Comparison of ENCODE assay signal across 8 cellular contexts in the genomic region with DNA sequence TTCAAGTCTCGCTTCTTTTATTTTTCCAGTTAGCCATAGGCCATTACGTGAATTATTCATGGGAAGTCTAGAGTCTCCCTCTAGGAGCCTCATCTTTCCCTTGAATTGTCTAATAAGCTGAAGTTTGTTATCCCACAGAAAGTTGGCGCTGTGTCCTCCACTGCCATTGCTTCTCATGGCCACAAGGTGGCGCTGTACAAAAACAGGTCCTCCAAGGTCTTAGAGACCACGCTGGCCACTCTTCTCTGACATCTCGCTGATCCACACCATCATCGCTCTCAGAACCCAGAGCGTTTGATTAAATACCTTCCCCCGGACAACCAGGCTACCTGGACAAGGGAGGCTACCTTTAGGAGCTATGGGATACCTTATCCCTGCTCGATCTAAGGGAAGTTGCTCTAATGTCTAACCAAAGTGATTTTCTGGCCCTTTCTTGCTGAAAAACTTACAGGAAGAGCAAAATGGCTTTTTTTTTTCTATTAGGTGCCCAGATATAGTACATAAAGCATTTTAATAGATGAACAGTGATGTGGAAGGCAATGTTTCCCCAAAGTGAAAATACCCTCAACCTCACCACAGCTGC.
A peak's percentile ranks its signal among the peaks of the same experiment; 100 is the strongest.
DNase-seq lines count a peak whose midpoint lies in the region; ATAC-seq and TF ChIP-seq lines count a peak whose summit lies in the region.

No MANE protein-coding gene starts in this region.

- H3K9me3 Mint-ChIP-seq in GM23338 (peaks cover 5% of the 10 kb centered on the region; the same call in 2 of the 3 replicates), nephron (no peaks in the 10 kb centered on the region)

- peak; percentile 15 for DNase-seq in DMS153 (lab: John Stamatoyannopoulos, UW)
- peak; percentile 91 for DNase-seq in GM23338 (ENCODE audit: low spot score)
- peak; percentile 36 for DNase-seq in NCI-H146 (lab: John Stamatoyannopoulos, UW)
- peak; percentile 78 for DNase-seq in WERI-Rb-1
- DNase-seq in esophagus muscularis mucosa (ENCODE audit: extremely low spot score): no peak
- no peak for DNase-seq in vagina (ENCODE audit: extremely low spot score in 2 of 2)
- DNase-seq in OCI-M2 (lab: John Stamatoyannopoulos, UW; ENCODE audit: unreplicated experiment): no peak

- H3K27me3 ChIP-seq in GM23338 (ENCODE audit: insufficient read depth): no peaks in the 10 kb centered on the region
- H3K27me3 ChIP-seq in WERI-Rb-1 (ENCODE audit: insufficient read depth, low read depth, severe bottlenecking): no peaks in the 10 kb centered on the region
- H3K27me3 ChIP-seq in esophagus muscularis mucosa: peaks cover 0 to 9% (median 0%) of the 10 kb centered on the region in 4 donors
- H3K27me3 ChIP-seq in vagina: no peaks in the 10 kb centered on the region

- TF ChIP-seq CTCF in GM23338 (conservative IDR thresholded peaks at IDR 0.05; ENCODE audit: low read depth in 2 of 2) (peak; percentile 100), WERI-Rb-1 (IDR thresholded peaks at IDR 0.05; ENCODE audit: low read depth, low read length) (peak; percentile 96), esophagus muscularis mucosa (IDR thresholded peaks at IDR 0.05) (peak; percentile 46 to 73 (median 54)), nephron (IDR thresholded peaks at IDR 0.05; ENCODE audit: unreplicated experiment in 3 of 3) (peak; percentile 52 to 67 (median 64)), vagina (IDR thresholded peaks at IDR 0.05) (peak in 2 of 3 experiments; percentile 14 to 26)

- WGBS in esophagus muscularis mucosa: 28% methylated on average over 10 of the region's 10 CpGs

- peak; percentile 94 for ATAC-seq in GM23338

- H3K9me2 ChIP-seq in GM23338 (ENCODE audit: insufficient read depth): no peaks in the 10 kb centered on the region

- H3K36me3 ChIP-seq in GM23338 (ENCODE audit: insufficient read depth) (no peaks in the 10 kb centered on the region), WERI-Rb-1 (no peaks in the 10 kb centered on the region), esophagus muscularis mucosa (no peaks in the 10 kb centered on the region), vagina (no peaks in the 10 kb centered on the region)

- peaks cover 19% of the 10 kb centered on the region for H3K4me1 ChIP-seq in GM23338 (ENCODE audit: insufficient read depth)
- no peaks in the 10 kb centered on the region for H3K4me1 ChIP-seq in esophagus muscularis mucosa
- H3K4me1 ChIP-seq in vagina: no peaks in the 10 kb centered on the region

- TF ChIP-seq EP300 in esophagus muscularis mucosa (IDR thresholded peaks at IDR 0.05): no peak

- TF ChIP-seq POLR2A in esophagus muscularis mucosa (IDR thresholded peaks at IDR 0.05; ENCODE audit: low read depth) (no peak), vagina (IDR thresholded peaks at IDR 0.05) (no peak)

- no peaks in the 10 kb centered on the region for H3K9me3 ChIP-seq in WERI-Rb-1 (ENCODE audit: severe bottlenecking)
- H3K9me3 ChIP-seq in esophagus muscularis mucosa: no peaks in the 10 kb centered on the region
- no peaks in the 10 kb centered on the region for H3K9me3 ChIP-seq in vagina

- H3K27me3 Mint-ChIP-seq in GM23338 (ENCODE audit: insufficient read depth, low read depth, poor library complexity) (no peaks in the 10 kb centered on the region), nephron (ENCODE audit: low read depth) (peaks cover 19% of the 10 kb centered on the region)

- H3K4me1 Mint-ChIP-seq in GM23338 (peaks cover 10% of the 10 kb centered on the region; the same call in 2 of the 3 replicates), nephron (peaks cover 4% of the 10 kb centered on the region)

- peak overlapping the region; percentile 93 for H2AFZ ChIP-seq in GM23338

- H3K36me3 Mint-ChIP-seq in GM23338 (ENCODE audit: low read depth): peaks cover 2% of the 10 kb centered on the region; the same call in 2 of the 3 replicates
- H3K36me3 Mint-ChIP-seq in nephron (ENCODE audit: low read depth): no peaks in the 10 kb centered on the region

- H3K4me3 ChIP-seq in GM23338 (no peak overlapping the region), WERI-Rb-1 (ENCODE audit: low read depth, low read length) (peak overlapping the region; percentile 29), esophagus muscularis mucosa (no peak overlapping the region), vagina (no peak overlapping the region)

- peak overlapping the region; percentile 27; the same call in 1 of the 2 replicates for H3K4me2 ChIP-seq in GM23338

- no peaks in the 10 kb centered on the region for H3K79me2 ChIP-seq in GM23338 (replicated peaks; ENCODE audit: insufficient read depth)

- H3K27ac ChIP-seq in GM23338 (ENCODE audit: low read depth) (no peak overlapping the region), WERI-Rb-1 (no peak overlapping the region), esophagus muscularis mucosa (replicated peaks in 1 of 4) (no peak overlapping the region), vagina (no peak overlapping the region)

- peak overlapping the region; percentile 52; the same call in 2 of the 3 replicates for H3K4me3 Mint-ChIP-seq in GM23338
- peak overlapping the region in 1 of 3 experiments; percentile 55 for H3K4me3 Mint-ChIP-seq in nephron

- H3F3A ChIP-seq in GM23338 (replicated peaks; ENCODE audit: low read depth): no peaks in the 10 kb centered on the region

- intact Hi-C loops in esophagus muscularis mucosa (cut with DNase I) (no loop called here), vagina (cut with DNase I) (no loop called here)

- H4K20me1 ChIP-seq in GM23338 (replicated peaks; ENCODE audit: insufficient read depth): no peaks in the 10 kb centered on the region

- H3K27ac Mint-ChIP-seq in GM23338 (peak overlapping the region; percentile 89; the same call in 1 of the 2 replicates), nephron (no peak overlapping the region)

TF ChIP-seq in GM23338, 12 proteins besides CTCF, POLR2A, EP300 and RAD21:
- TF ChIP-seq ZNF331 (CRISPR knock-in tag; IDR thresholded peaks at IDR 0.05; ENCODE audit: low read depth): no peak
- peak; percentile 63 for TF ChIP-seq ZNF462 (CRISPR knock-in tag; IDR thresholded peaks at IDR 0.05)
- no peak for TF ChIP-seq STAT1 (IDR thresholded peaks at IDR 0.05; ENCODE audit: unreplicated experiment)

Comparison
In these comparisons a context has a peak if more than half of its experiments do, and no peak if none do; other contexts are left out.
1. DNase-seq: peak in DMS153 (single experiment), GM23338 (single experiment), NCI-H146 (single experiment) and WERI-Rb-1 (single experiment); none in esophagus muscularis mucosa (single experiment), vagina (0 of 2) and OCI-M2 (single experiment).
2. CTCF ChIP-seq: peak in every context shown above with its lines; median percentile 100 in GM23338; 96 in WERI-Rb-1; 64 in nephron; 54 in esophagus muscularis mucosa; 20 in vagina.